In genomic region chr3:152305075-152305474, GRCh38 we compare ENCODE assay signal across 12 cellular contexts. TPM values are rescaled to one million over a fixed set of nuclear protein-coding genes. Genes with fewer than 3 reads are reported as not detected.
DNase-seq lines count a peak whose midpoint lies in the region; ATAC-seq lines count a peak whose summit lies in the region.
"Had no signal": no experiment of that assay in that cellular context is flagged by ENCODE, and none has a peak within 500 bp of the region (broad histone marks: within the 10 kb centered on the region; RNA-seq: fewer than 3 reads in every experiment).

No MANE protein-coding gene starts in this region.

- CTCF ChIA-PET in activated naive CD4-positive, alpha-beta T cell treated with anti-CD3 and anti-CD28 coated beads for 36 hours (lab: Charles Lee): interaction anchor here (0.6 to 2.0 kb wide), 5 partner anchors 24 to 1312 kb away, joined by 3 to 5 read pairs (median 3); no protein-coding TSS in a partner anchor
- CTCF ChIA-PET in T-cell (lab: Charles Lee): interaction anchor here (0.5 to 1.3 kb wide), 9 partner anchors 8 to 125 kb away, joined by 3 to 5 read pairs (median 3); no protein-coding TSS in a partner anchor

- ATAC-seq in activated naive CD4-positive, alpha-beta T cell treated with anti-CD3 and anti-CD28 coated beads, Interleukin-2, amount 50 U/mL, for 72 hours: no peak
- no peak for ATAC-seq in T-cell (replicated peaks in 1 of 4)

- peak overlapping the region; percentile 49 for H3K4me3 ChIP-seq in iPS-20b (ENCODE audit: low read length)
- H3K4me3 ChIP-seq: SJCRH30 had no signal

- no peaks in the 10 kb centered on the region for H3K9me3 Mint-ChIP-seq in activated naive CD4-positive, alpha-beta T cell treated with anti-CD3 and anti-CD28 coated beads for 36 hours
- no peaks in the 10 kb centered on the region for H3K9me3 Mint-ChIP-seq in activated naive CD4-positive, alpha-beta T cell treated with anti-CD3 and anti-CD28 coated beads, Interleukin-2, amount 50 U/mL, for 72 hours
- H3K9me3 Mint-ChIP-seq in T-cell: no peaks in the 10 kb centered on the region
- H3K9me3 Mint-ChIP-seq: activated naive CD4-positive, alpha-beta T cell treated with anti-CD3 and anti-CD28 coated beads, Interleukin-2, amount 10 ng/mL, durations not matched to agents 7 days and 5 days had no signal

- H3K27me3 ChIP-seq in iPS-20b (ENCODE audit: insufficient read depth, low read length): no peaks in the 10 kb centered on the region
- H3K27me3 ChIP-seq: SJCRH30 had no signal

- H3K27ac ChIP-seq in iPS-20b (ENCODE audit: low read length): no peak overlapping the region
- H3K27ac ChIP-seq: SJCRH30 had no signal

- no peak for DNase-seq in activated naive CD4-positive, alpha-beta T cell treated with anti-CD3 and anti-CD28 coated beads for 36 hours
- no peak for DNase-seq in activated naive CD4-positive, alpha-beta T cell treated with anti-CD3 and anti-CD28 coated beads, Interleukin-2, amount 50 U/mL, for 72 hours (ENCODE audit: low spot score in 2 of 2)
- DNase-seq in T-cell: no peak
- DNase-seq in superior temporal gyrus (ENCODE audit: extremely low spot score): peak; percentile 35
- DNase-seq in NCI-H1092 (lab: John Stamatoyannopoulos, UW): no peak
- no peak for DNase-seq in activated gamma-delta T cell treated with Interleukin-2 at 50 U/mL for 16 hours
- no peak for DNase-seq in NCI-H1694 treated with DMSO at 0.1 percent for 48 hours (lab: John Stamatoyannopoulos, UW)
- DNase-seq: activated naive CD4-positive, alpha-beta T cell treated with anti-CD3 and anti-CD28 coated beads, Interleukin-2, amount 10 ng/mL, durations not matched to agents 7 days and 5 days; MV-4-11; NCI-H446 treated with DMSO at 0.1 percent for 48 hours; SJCRH30 had no signal

- H3K36me3 Mint-ChIP-seq in activated naive CD4-positive, alpha-beta T cell treated with anti-CD3 and anti-CD28 coated beads for 36 hours (ENCODE audit: low read depth): peaks cover 37% of the 10 kb centered on the region
- H3K36me3 Mint-ChIP-seq in activated naive CD4-positive, alpha-beta T cell treated with anti-CD3 and anti-CD28 coated beads, Interleukin-2, amount 50 U/mL, for 72 hours: peaks cover 2 to 22% of the 10 kb centered on the region in 2 donors
- peaks cover 38% of the 10 kb centered on the region for H3K36me3 Mint-ChIP-seq in T-cell

- no peaks in the 10 kb centered on the region for H3K9me3 ChIP-seq in iPS-20b (ENCODE audit: insufficient read depth, low read depth, low read length)
- H3K9me3 ChIP-seq: SJCRH30 had no signal

- intact Hi-C loops in activated naive CD4-positive, alpha-beta T cell treated with anti-CD3 and anti-CD28 coated beads for 36 hours (cut with micrococcal nuclease): no loop called here

- no peak overlapping the region for H3K4me3 Mint-ChIP-seq in activated naive CD4-positive, alpha-beta T cell treated with anti-CD3 and anti-CD28 coated beads for 36 hours
- peak overlapping the region in 2 of 3 donors; percentile 17 to 30 for H3K4me3 Mint-ChIP-seq in T-cell
- H3K4me3 Mint-ChIP-seq: activated naive CD4-positive, alpha-beta T cell treated with anti-CD3 and anti-CD28 coated beads, Interleukin-2, amount 10 ng/mL, durations not matched to agents 7 days and 5 days had no signal

- POLR2A ChIA-PET in T-cell (lab: Charles Lee): interaction anchor here (0.6 to 1.2 kb wide), 15 partner anchors 9 to 229 kb away, joined by 3 to 5 read pairs (median 3); no protein-coding TSS in a partner anchor

- H3K36me3 ChIP-seq in iPS-20b (ENCODE audit: insufficient read depth, low read depth, low read length): no peaks in the 10 kb centered on the region
- H3K36me3 ChIP-seq: SJCRH30 had no signal

- H3K27me3 Mint-ChIP-seq in activated naive CD4-positive, alpha-beta T cell treated with anti-CD3 and anti-CD28 coated beads for 36 hours (ENCODE audit: low read depth): no peaks in the 10 kb centered on the region
- no peaks in the 10 kb centered on the region for H3K27me3 Mint-ChIP-seq in T-cell
- H3K27me3 Mint-ChIP-seq: activated naive CD4-positive, alpha-beta T cell treated with anti-CD3 and anti-CD28 coated beads, Interleukin-2, amount 10 ng/mL, durations not matched to agents 7 days and 5 days had no signal

- peak overlapping the region; percentile 30 for H3K27ac Mint-ChIP-seq in activated naive CD4-positive, alpha-beta T cell treated with anti-CD3 and anti-CD28 coated beads for 36 hours
- peak overlapping the region in 1 of 2 donors; percentile 55 for H3K27ac Mint-ChIP-seq in activated naive CD4-positive, alpha-beta T cell treated with anti-CD3 and anti-CD28 coated beads, Interleukin-2, amount 50 U/mL, for 72 hours
- H3K27ac Mint-ChIP-seq in T-cell: peak overlapping the region; percentile 59 to 65

- H3K4me1 Mint-ChIP-seq in activated naive CD4-positive, alpha-beta T cell treated with anti-CD3 and anti-CD28 coated beads for 36 hours (ENCODE audit: low read depth): peaks cover 88% of the 10 kb centered on the region
- peaks cover 92 to 95% (median 93%) of the 10 kb centered on the region in 3 donors for H3K4me1 Mint-ChIP-seq in T-cell

- no peak overlapping the region; the same call in 1 of the 2 replicates for H3K9ac ChIP-seq in iPS-20b (ENCODE audit: low read depth, low read length)

- peaks cover 76% of the 10 kb centered on the region for H3K4me1 ChIP-seq in iPS-20b (ENCODE audit: insufficient read depth, low read length)

RNA-seq across cellular contexts. Expression of gene MBNL1, which starts 36.3 kb away (rescaled TPM):
- 100 to 1,000 TPM; 387 to 391 TPM for total RNA-seq in activated naive CD4-positive, alpha-beta T cell treated with anti-CD3 and anti-CD28 coated beads for 36 hours
- 100 to 1,000 TPM; 406 to 425 TPM for total RNA-seq in activated naive CD4-positive, alpha-beta T cell treated with anti-CD3 and anti-CD28 coated beads, Interleukin-2, amount 50 U/mL, for 72 hours
- 100 to 1,000 TPM; 408 to 705 (median 423) TPM for total RNA-seq in T-cell
